ENCODE assay signal across 11 cellular contexts in the genomic region with DNA sequence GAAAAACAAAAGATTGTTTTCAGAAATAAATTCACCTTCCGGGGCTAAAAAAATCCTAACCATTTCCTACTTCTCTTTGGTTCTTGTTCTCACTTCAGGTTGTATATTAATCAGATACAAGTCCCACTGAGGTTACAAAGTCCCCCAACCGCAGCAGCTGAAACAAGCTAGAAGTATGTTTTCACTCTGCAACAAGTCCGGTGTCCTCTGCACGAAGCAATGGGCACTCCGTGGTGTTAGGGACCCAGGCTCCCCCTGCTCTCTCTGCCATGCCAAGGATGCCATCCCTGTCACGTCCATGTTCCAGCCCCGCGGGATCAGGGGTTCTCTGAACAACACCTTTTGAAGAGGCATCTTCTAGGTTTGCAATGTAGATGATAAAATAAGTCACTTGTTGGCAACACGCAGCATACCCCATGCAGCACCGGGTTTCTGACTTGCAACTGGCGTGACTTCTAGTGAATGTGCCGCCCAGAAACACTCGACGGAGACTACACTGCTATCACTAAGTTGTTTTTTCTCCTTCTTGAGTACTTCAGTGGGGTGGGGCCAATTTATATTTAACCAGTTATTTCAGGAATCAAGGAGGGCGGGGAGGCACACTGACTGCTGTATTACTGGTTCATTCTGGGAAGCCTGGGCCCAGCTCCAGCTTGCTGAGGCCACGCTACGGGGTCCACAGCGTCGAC. TPM values are rescaled to one million over a fixed set of nuclear protein-coding genes. Genes with fewer than 3 reads are reported as not detected.
DNase-seq lines count a peak whose midpoint lies in the region; ATAC-seq and TF ChIP-seq lines count a peak whose summit lies in the region.
"Had no signal": no experiment of that assay in that cellular context is flagged by ENCODE, and none has a peak within 500 bp of the region (broad histone marks: within the 10 kb centered on the region; RNA-seq: fewer than 3 reads in every experiment).

No MANE protein-coding gene starts in this region.

- peaks cover 30% of the 10 kb centered on the region for H3K4me1 ChIP-seq in Caco-2
- no peaks in the 10 kb centered on the region for H3K4me1 ChIP-seq in MM.1S (ENCODE audit: low read length)

- CTCF ChIA-PET in Caco-2 (lab: Charles Lee), result no interaction called here

- H3K27ac Mint-ChIP-seq in Caco-2 (ENCODE audit: unreplicated experiment) (peak overlapping the region; percentile 27), nephron (peak overlapping the region; percentile 90 to 98 (median 93))

- TF ChIP-seq CTCF in Caco-2 (IDR thresholded peaks at IDR 0.05; ENCODE audit: insufficient read depth in 1 of 2, low read depth in 1 of 2, low read length in 1 of 2, severe bottlenecking in 1 of 2, unreplicated experiment in 1 of 2) (no peak), nephron (IDR thresholded peaks at IDR 0.05; ENCODE audit: unreplicated experiment in 3 of 3) (no peak), MM.1S (IDR thresholded peaks at IDR 0.05; ENCODE audit: low read length) (no peak)

- H3K27me3 Mint-ChIP-seq in Caco-2 (ENCODE audit: insufficient read depth, unreplicated experiment) (no peaks in the 10 kb centered on the region), nephron (ENCODE audit: low read depth) (peaks cover 5% of the 10 kb centered on the region)

- no peak overlapping the region for H3K4me2 ChIP-seq in MM.1S (ENCODE audit: low read depth, low read length)

- 0 out of 2 replicates have a peak, but pooled peaks cover 4% of the 10 kb centered on the region for H3F3A ChIP-seq in MM.1S (ENCODE audit: insufficient read depth, low read length)

- POLR2A ChIA-PET in Caco-2 (lab: Charles Lee), result no interaction called here

- H3K4me3 ChIP-seq in Caco-2 (ENCODE audit: low read depth, low read length) (no peak overlapping the region), MM.1S (ENCODE audit: low read length) (no peak overlapping the region)
- H3K4me3 ChIP-seq: cardiac muscle cell had no signal

- H3K27me3 ChIP-seq in Caco-2 (replicated peaks; ENCODE audit: control insufficient read depth, insufficient read depth, low read length) (no peaks in the 10 kb centered on the region), MM.1S (replicated peaks; ENCODE audit: insufficient read depth, low read length) (peaks cover 53% of the 10 kb centered on the region)
- H3K27me3 ChIP-seq: cardiac muscle cell had no signal

- no peaks in the 10 kb centered on the region for H3K79me2 ChIP-seq in MM.1S (ENCODE audit: low read length)

- H4K20me1 ChIP-seq in MM.1S (ENCODE audit: insufficient read depth, low read length), result 0 out of 2 replicates have a peak, but pooled peaks cover 2% of the 10 kb centered on the region

- no peak overlapping the region for H2AFZ ChIP-seq in MM.1S (ENCODE audit: low read length)

- H3K9me3 Mint-ChIP-seq in Caco-2 (ENCODE audit: unreplicated experiment) (no peaks in the 10 kb centered on the region), nephron (no peaks in the 10 kb centered on the region)

- H3K27ac ChIP-seq in MM.1S (ENCODE audit: low read length), result no peak overlapping the region
- H3K27ac ChIP-seq: cardiac muscle cell had no signal

- H3K9ac ChIP-seq in MM.1S (ENCODE audit: low read length), result no peak overlapping the region

- H3K4me1 Mint-ChIP-seq in Caco-2 (ENCODE audit: low read depth, unreplicated experiment) (peaks cover 27% of the 10 kb centered on the region), nephron (peaks cover 31% of the 10 kb centered on the region)

- H3K36me3 ChIP-seq in Caco-2 (ENCODE audit: control insufficient read depth, insufficient read depth, low read length) (no peaks in the 10 kb centered on the region; the same call in 1 of the 2 replicates), MM.1S (replicated peaks; ENCODE audit: insufficient read depth, low read length) (no peaks in the 10 kb centered on the region)
- H3K36me3 ChIP-seq: cardiac muscle cell had no signal

- BruUV-seq in Caco-2 (replicated peaks; lab: Mats Ljungman, UMichigan), result no TSS peak

- H3K36me3 Mint-ChIP-seq in Caco-2 (ENCODE audit: insufficient read depth, unreplicated experiment), result peaks cover 12% of the 10 kb centered on the region
- H3K36me3 Mint-ChIP-seq in nephron (ENCODE audit: low read depth), result no peaks in the 10 kb centered on the region

- H3K9me3 ChIP-seq in Caco-2, result no peaks in the 10 kb centered on the region
- no peaks in the 10 kb centered on the region for H3K9me3 ChIP-seq in MM.1S (replicated peaks; ENCODE audit: insufficient read depth, low read length)

- DNase-seq in Caco-2 (no peak), Right ventricle myocardium inferior (ENCODE audit: missing footprints) (peak; percentile 80), AML-193 (lab: John Stamatoyannopoulos, UW) (no peak), MM.1S (no peak), midbrain (lab: John Stamatoyannopoulos, UW) (no peak), NCI-H510A treated with DMSO at 0.1 percent for 48 hours (lab: John Stamatoyannopoulos, UW) (no peak)
- DNase-seq: activated T-cell treated with anti-CD3 and anti-CD28 coated beads for 4 hours had no signal

- no peaks in the 10 kb centered on the region for H3K9me2 ChIP-seq in MM.1S (replicated peaks; ENCODE audit: insufficient read depth, low read length)

- intact Hi-C loops in Caco-2 (cut with micrococcal nuclease; ENCODE audit: unreplicated experiment), result no loop called here
- intact Hi-C loops in Right ventricle myocardium inferior (cut with DNase I), result no loop called here

- peak overlapping the region; percentile 32 for H3K4me3 Mint-ChIP-seq in Caco-2 (ENCODE audit: unreplicated experiment)
- peak overlapping the region; percentile 11 to 46 (median 40) for H3K4me3 Mint-ChIP-seq in nephron

- ATAC-seq in HG03378 (IDR thresholded peaks at IDR 0.05; ENCODE audit: unreplicated experiment), result peak; percentile 45
- ATAC-seq in Right ventricle myocardium inferior, result peak; percentile 89

RNA-seq across cellular contexts. Expression of gene GSTP1, which starts 25.4 kb away (rescaled TPM):
- total RNA-seq in Caco-2 (2022) (1,799 and 1,911 TPM in 2 replicates), Right ventricle myocardium inferior (393 TPM)

RNA-seq across cellular contexts. Expression of gene CABP2, which starts 35.0 kb away (rescaled TPM):
- total RNA-seq in Caco-2 (2022) (not detected in 2 replicates), Right ventricle myocardium inferior (not detected)
- total RNA-seq: cardiac muscle cell, M059J had no signal

RNA-seq across cellular contexts. Expression of gene NDUFV1, which starts 48.5 kb away (rescaled TPM):
- total RNA-seq in Caco-2 (2022), result 358 and 375 TPM in 2 replicates
- total RNA-seq in Right ventricle myocardium inferior, result 724 TPM

RNA-seq across cellular contexts. Expression of gene CDK2AP2, which starts 50.3 kb away (rescaled TPM):
- total RNA-seq in Caco-2 (2022), result 96.1 and 99.4 TPM in 2 replicates
- total RNA-seq in Right ventricle myocardium inferior, result 67.3 TPM

RNA-seq across cellular contexts. Expression of gene PITPNM1, which starts 53.1 kb away (rescaled TPM):
- 65.0 and 78.3 TPM in 2 replicates for total RNA-seq in Caco-2 (2022)
- total RNA-seq in Right ventricle myocardium inferior, result 42.6 TPM
